ENCODE assay signal across 1 cellular context in genomic region chr14:55411426-55412389, GRCh38.
TF ChIP-seq lines count a peak whose summit lies in the region.

TSS of gene ATG14 (minus strand) at chr14:55411830. CDS start at chr14:55411822, 8 bp downstream.

TF ChIP-seq in GM12878, 131 proteins besides CTCF, POLR2A, EP300 and RAD21 (continued from another document):
- TF ChIP-seq BCLAF1 (IDR thresholded peaks at IDR 0.05) (no peak), IRF3 (IDR thresholded peaks at IDR 0.05) (no peak), MEF2A (IDR thresholded peaks at IDR 0.05; ENCODE audit: insufficient read depth, low read depth, low read length) (no peak), CREM (IDR thresholded peaks at IDR 0.05; ENCODE audit: low read depth) (peak; percentile 41; the same call in 1 of the 2 replicates), ZBTB11 (CRISPR knock-in tag; IDR thresholded peaks at IDR 0.05) (no peak)
TF ChIP-seq in GM12878: peak in this region for 43.
